In the genomic region with DNA sequence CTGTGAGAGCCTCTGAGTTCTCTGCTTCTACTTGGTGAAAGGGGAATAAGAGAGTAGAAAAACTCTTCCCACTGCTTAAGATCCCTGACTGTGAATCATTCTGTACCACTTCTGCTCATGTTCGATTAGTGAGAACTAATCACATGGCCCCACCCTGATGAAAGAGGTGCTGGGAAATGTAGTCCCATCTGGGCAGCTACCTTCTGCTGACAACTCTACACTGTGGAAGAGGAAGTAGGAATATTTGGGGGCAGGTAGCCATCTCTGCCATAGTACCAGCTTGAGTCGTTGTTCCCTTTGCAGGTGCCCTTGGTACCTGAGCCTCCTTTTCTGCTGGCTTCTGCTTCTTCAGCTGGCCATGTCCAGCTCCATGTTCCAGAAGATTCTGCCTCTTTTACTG, we compare ENCODE assay signal across 1 cellular context.
A peak's percentile ranks its signal among the peaks of the same experiment; 100 is the strongest.
TF ChIP-seq lines count a peak whose summit lies in the region.

No MANE protein-coding gene starts in this region.

TF ChIP-seq in H1, 55 proteins besides CTCF, POLR2A, EP300 and RAD21:
- no peak for TF ChIP-seq BCL11A (IDR thresholded peaks at IDR 0.05; ENCODE audit: low read depth in 2 of 2, low read length in 2 of 2)
- peak; percentile 22; the same call in 1 of the 2 replicates for TF ChIP-seq SIX5 (IDR thresholded peaks at IDR 0.05; ENCODE audit: low read depth, low read length)
